Comparison of ENCODE assay signal across 8 cellular contexts in genomic region chr1:92531939-92532338, GRCh38. TPM values are rescaled to one million over a fixed set of nuclear protein-coding genes. Genes with fewer than 3 reads are reported as not detected.
A peak's percentile ranks its signal among the peaks of the same experiment; 100 is the strongest.
DNase-seq lines count a peak whose midpoint lies in the region; ATAC-seq and TF ChIP-seq lines count a peak whose summit lies in the region.
"Not testable (repeated sequence)": the region's sequence is repeated elsewhere in the genome, so short reads cannot be mapped to it uniquely, and the experiment has no call there.

No MANE protein-coding gene starts in this region.

- H3K27me3 ChIP-seq in CD4-positive, alpha-beta T cell (ENCODE audit: control insufficient read depth, insufficient read depth, low read length) = not testable (repeated sequence)

- not testable (repeated sequence) for H3K27ac ChIP-seq in CD4-positive, alpha-beta T cell (ENCODE audit: low read depth, low read length)

- not testable (repeated sequence) for ATAC-seq in CD4-positive, alpha-beta T cell (ENCODE audit: poor library complexity); effector memory CD8-positive, alpha-beta T cell (replicated peaks)

- POLR2A ChIA-PET in CD4-positive, alpha-beta T cell (lab: Charles Lee) = interaction anchor here (0.8 kb wide), 1 partner anchor 162 kb away, joined by 3 read pairs; no protein-coding TSS in a partner anchor
- POLR2A ChIA-PET in activated CD4-positive, alpha-beta T cell treated with anti-CD3 and anti-CD28 coated beads, Interleukin-2, amount 10 ng/mL, durations not matched to agents 7 days and 5 days (lab: Charles Lee) = not testable (repeated sequence)

- CTCF ChIA-PET in CD4-positive, alpha-beta T cell (lab: Charles Lee) = interaction anchor here (1.2 kb wide), 1 partner anchor 46 kb away, joined by 3 read pairs; no protein-coding TSS in a partner anchor
- CTCF ChIA-PET in activated CD4-positive, alpha-beta T cell treated with anti-CD3 and anti-CD28 coated beads, Interleukin-2, amount 10 ng/mL, durations not matched to agents 7 days and 5 days (lab: Charles Lee) = interaction anchor here (1.4 to 1.7 kb wide), 2 partner anchors 47 to 50 kb away, joined by 3 to 5 read pairs; no protein-coding TSS in a partner anchor

- DNase-seq in CD4-positive, alpha-beta T cell; activated CD4-positive, alpha-beta T cell treated with anti-CD3 and anti-CD28 coated beads, Interleukin-2, amount 10 ng/mL, durations not matched to agents 7 days and 5 days; activated T-cell treated with anti-CD3 and anti-CD28 coated beads, Interleukin-2, amount 50 U/mL, for 24 hours; activated T-helper 2 cell treated with anti-CD3 and anti-CD28 coated beads, Interferon-gamma antibody, Interleukin-2, Interleukin-4, amounts not matched to agents 10 μg/mL and 5 μg/mL and 100 μg/mL, durations not matched to agents 14 hours and 24 hours and 36 hours (ENCODE audit: low spot score); effector memory CD8-positive, alpha-beta T cell; nephron progenitor cell: not testable (repeated sequence)

- TF ChIP-seq CTCF in CD4-positive, alpha-beta T cell (IDR thresholded peaks at IDR 0.05); nephron progenitor cell (IDR thresholded peaks at IDR 0.05): not testable (repeated sequence)

- not testable (repeated sequence) for H3K9me3 ChIP-seq in CD4-positive, alpha-beta T cell (ENCODE audit: control insufficient read depth, low read length)

- H3K4me1 Mint-ChIP-seq in CD4-positive, alpha-beta T cell (ENCODE audit: low read depth) = peaks cover 55% of the 10 kb centered on the region
- H3K4me1 Mint-ChIP-seq in T-helper 1 cell treated with Interleukin-12 subunit alpha and Interleukin-12 subunit beta and Interleukin-4 antibody, amounts not matched to agents 30 μg/mL and 1 μg/mL, for 36 hours (ENCODE audit: low read depth) = peaks cover 58% of the 10 kb centered on the region
- H3K4me1 Mint-ChIP-seq in activated CD4-positive, alpha-beta T cell treated with anti-CD3 and anti-CD28 coated beads, Interleukin-2, amount 10 ng/mL, durations not matched to agents 7 days and 5 days = peaks cover 66% of the 10 kb centered on the region
- H3K4me1 Mint-ChIP-seq in activated T-cell treated with anti-CD3 and anti-CD28 coated beads, Interleukin-2, amount 50 U/mL, for 24 hours (ENCODE audit: low read depth) = peaks cover 75% of the 10 kb centered on the region
- peaks cover 73% of the 10 kb centered on the region for H3K4me1 Mint-ChIP-seq in activated T-helper 2 cell treated with anti-CD3 and anti-CD28 coated beads, Interferon-gamma antibody, Interleukin-2, Interleukin-4, amounts not matched to agents 10 μg/mL and 5 μg/mL and 100 μg/mL, durations not matched to agents 14 hours and 24 hours and 36 hours (ENCODE audit: low read depth)
- H3K4me1 Mint-ChIP-seq in activated naive CD8-positive, alpha-beta T cell (ENCODE audit: low read depth) = peaks cover 59% of the 10 kb centered on the region
- H3K4me1 Mint-ChIP-seq in effector memory CD8-positive, alpha-beta T cell (ENCODE audit: low read depth in 2 of 2) = peaks cover 21 to 41% of the 10 kb centered on the region in 2 donors
- H3K4me1 Mint-ChIP-seq in nephron progenitor cell = not testable (repeated sequence)

- H3K36me3 Mint-ChIP-seq in CD4-positive, alpha-beta T cell (ENCODE audit: low read depth); effector memory CD8-positive, alpha-beta T cell (ENCODE audit: insufficient read depth): not testable (repeated sequence)
- H3K36me3 Mint-ChIP-seq in T-helper 1 cell treated with Interleukin-12 subunit alpha and Interleukin-12 subunit beta and Interleukin-4 antibody, amounts not matched to agents 30 μg/mL and 1 μg/mL, for 36 hours (ENCODE audit: low read depth) = peaks cover 30% of the 10 kb centered on the region
- H3K36me3 Mint-ChIP-seq in activated CD4-positive, alpha-beta T cell treated with anti-CD3 and anti-CD28 coated beads, Interleukin-2, amount 10 ng/mL, durations not matched to agents 7 days and 5 days (ENCODE audit: low read depth) = peaks cover 46% of the 10 kb centered on the region
- H3K36me3 Mint-ChIP-seq in activated T-cell treated with anti-CD3 and anti-CD28 coated beads, Interleukin-2, amount 50 U/mL, for 24 hours (ENCODE audit: low read depth) = peaks cover 94% of the 10 kb centered on the region
- H3K36me3 Mint-ChIP-seq in activated T-helper 2 cell treated with anti-CD3 and anti-CD28 coated beads, Interferon-gamma antibody, Interleukin-2, Interleukin-4, amounts not matched to agents 10 μg/mL and 5 μg/mL and 100 μg/mL, durations not matched to agents 14 hours and 24 hours and 36 hours (ENCODE audit: low read depth) = peaks cover 81% of the 10 kb centered on the region
- peaks cover 14% of the 10 kb centered on the region for H3K36me3 Mint-ChIP-seq in activated naive CD8-positive, alpha-beta T cell
- H3K36me3 Mint-ChIP-seq in nephron progenitor cell (ENCODE audit: low read depth) = peaks cover 13% of the 10 kb centered on the region

- H3K4me3 Mint-ChIP-seq in CD4-positive, alpha-beta T cell; activated CD4-positive, alpha-beta T cell treated with anti-CD3 and anti-CD28 coated beads, Interleukin-2, amount 10 ng/mL, durations not matched to agents 7 days and 5 days; nephron progenitor cell: not testable (repeated sequence)
- peak overlapping the region; percentile 78 for H3K4me3 Mint-ChIP-seq in T-helper 1 cell treated with Interleukin-12 subunit alpha and Interleukin-12 subunit beta and Interleukin-4 antibody, amounts not matched to agents 30 μg/mL and 1 μg/mL, for 36 hours
- H3K4me3 Mint-ChIP-seq in activated T-cell treated with anti-CD3 and anti-CD28 coated beads, Interleukin-2, amount 50 U/mL, for 24 hours = peak overlapping the region; percentile 70
- H3K4me3 Mint-ChIP-seq in activated T-helper 2 cell treated with anti-CD3 and anti-CD28 coated beads, Interferon-gamma antibody, Interleukin-2, Interleukin-4, amounts not matched to agents 10 μg/mL and 5 μg/mL and 100 μg/mL, durations not matched to agents 14 hours and 24 hours and 36 hours (ENCODE audit: low read depth) = peak overlapping the region; percentile 85
- peak overlapping the region; percentile 4 for H3K4me3 Mint-ChIP-seq in activated naive CD8-positive, alpha-beta T cell
- H3K4me3 Mint-ChIP-seq in effector memory CD8-positive, alpha-beta T cell = peak overlapping the region; percentile 7 to 64

- peak overlapping the region; percentile 87 for H3K27ac Mint-ChIP-seq in CD4-positive, alpha-beta T cell
- peak overlapping the region; percentile 93 for H3K27ac Mint-ChIP-seq in T-helper 1 cell treated with Interleukin-12 subunit alpha and Interleukin-12 subunit beta and Interleukin-4 antibody, amounts not matched to agents 30 μg/mL and 1 μg/mL, for 36 hours
- H3K27ac Mint-ChIP-seq in activated CD4-positive, alpha-beta T cell treated with anti-CD3 and anti-CD28 coated beads, Interleukin-2, amount 10 ng/mL, durations not matched to agents 7 days and 5 days = peak overlapping the region; percentile 47
- peak overlapping the region; percentile 96 for H3K27ac Mint-ChIP-seq in activated T-cell treated with anti-CD3 and anti-CD28 coated beads, Interleukin-2, amount 50 U/mL, for 24 hours
- peak overlapping the region; percentile 98 for H3K27ac Mint-ChIP-seq in activated T-helper 2 cell treated with anti-CD3 and anti-CD28 coated beads, Interferon-gamma antibody, Interleukin-2, Interleukin-4, amounts not matched to agents 10 μg/mL and 5 μg/mL and 100 μg/mL, durations not matched to agents 14 hours and 24 hours and 36 hours
- H3K27ac Mint-ChIP-seq in activated naive CD8-positive, alpha-beta T cell = peak overlapping the region; percentile 99
- peak overlapping the region; percentile 82 to 89 for H3K27ac Mint-ChIP-seq in effector memory CD8-positive, alpha-beta T cell
- peak overlapping the region; percentile 13 for H3K27ac Mint-ChIP-seq in nephron progenitor cell

- not testable (repeated sequence) for H3K27me3 Mint-ChIP-seq in CD4-positive, alpha-beta T cell; T-helper 1 cell treated with Interleukin-12 subunit alpha and Interleukin-12 subunit beta and Interleukin-4 antibody, amounts not matched to agents 30 μg/mL and 1 μg/mL, for 36 hours (ENCODE audit: low read depth); activated CD4-positive, alpha-beta T cell treated with anti-CD3 and anti-CD28 coated beads, Interleukin-2, amount 10 ng/mL, durations not matched to agents 7 days and 5 days; activated T-cell treated with anti-CD3 and anti-CD28 coated beads, Interleukin-2, amount 50 U/mL, for 24 hours; activated T-helper 2 cell treated with anti-CD3 and anti-CD28 coated beads, Interferon-gamma antibody, Interleukin-2, Interleukin-4, amounts not matched to agents 10 μg/mL and 5 μg/mL and 100 μg/mL, durations not matched to agents 14 hours and 24 hours and 36 hours (ENCODE audit: low read depth); activated naive CD8-positive, alpha-beta T cell; effector memory CD8-positive, alpha-beta T cell; nephron progenitor cell (ENCODE audit: low read depth, poor library complexity)

- intact Hi-C loops in CD4-positive, alpha-beta T cell (cut with DNase I, micrococcal nuclease); activated T-helper 2 cell treated with anti-CD3 and anti-CD28 coated beads, Interferon-gamma antibody, Interleukin-2, Interleukin-4, amounts not matched to agents 10 μg/mL and 5 μg/mL and 100 μg/mL, durations not matched to agents 14 hours and 24 hours and 36 hours (cut with micrococcal nuclease): not testable (repeated sequence)

- H3K9me3 Mint-ChIP-seq in CD4-positive, alpha-beta T cell; activated naive CD8-positive, alpha-beta T cell (ENCODE audit: low read depth); effector memory CD8-positive, alpha-beta T cell: not testable (repeated sequence)
- H3K9me3 Mint-ChIP-seq in T-helper 1 cell treated with Interleukin-12 subunit alpha and Interleukin-12 subunit beta and Interleukin-4 antibody, amounts not matched to agents 30 μg/mL and 1 μg/mL, for 36 hours = peaks cover 21% of the 10 kb centered on the region
- H3K9me3 Mint-ChIP-seq in activated CD4-positive, alpha-beta T cell treated with anti-CD3 and anti-CD28 coated beads, Interleukin-2, amount 10 ng/mL, durations not matched to agents 7 days and 5 days = peaks cover 17% of the 10 kb centered on the region
- peaks cover 13% of the 10 kb centered on the region for H3K9me3 Mint-ChIP-seq in activated T-cell treated with anti-CD3 and anti-CD28 coated beads, Interleukin-2, amount 50 U/mL, for 24 hours
- peaks cover 11% of the 10 kb centered on the region for H3K9me3 Mint-ChIP-seq in activated T-helper 2 cell treated with anti-CD3 and anti-CD28 coated beads, Interferon-gamma antibody, Interleukin-2, Interleukin-4, amounts not matched to agents 10 μg/mL and 5 μg/mL and 100 μg/mL, durations not matched to agents 14 hours and 24 hours and 36 hours
- H3K9me3 Mint-ChIP-seq in nephron progenitor cell = peaks cover 15% of the 10 kb centered on the region

RNA-seq across cellular contexts. Expression of gene GFI1, which starts 45.2 kb away (rescaled TPM):
- total RNA-seq in CD4-positive, alpha-beta T cell = 10 to 100 TPM; 13.0 to 15.3 TPM
- total RNA-seq in activated CD4-positive, alpha-beta T cell treated with anti-CD3 and anti-CD28 coated beads, Interleukin-2, amount 10 ng/mL, durations not matched to agents 7 days and 5 days = 10 to 100 TPM; 47.8 to 49.6 TPM
- total RNA-seq in activated T-helper 2 cell treated with anti-CD3 and anti-CD28 coated beads, Interferon-gamma antibody, Interleukin-2, Interleukin-4, amounts not matched to agents 10 μg/mL and 5 μg/mL and 100 μg/mL, durations not matched to agents 14 hours and 24 hours and 36 hours = 93.8 and 99.4 TPM in 2 replicates

Comparison
In these comparisons a context has a peak if more than half of its experiments do, and no peak if none do; other contexts are left out.
1. H3K27ac Mint-ChIP-seq: peak in every context shown above with its lines; median percentile 99 in activated naive CD8-positive, alpha-beta T cell; 98 in activated T-helper 2 cell treated with anti-CD3 and anti-CD28 coated beads, Interferon-gamma antibody, Interleukin-2, Interleukin-4, amounts not matched to agents 10 μg/mL and 5 μg/mL and 100 μg/mL, durations not matched to agents 14 hours and 24 hours and 36 hours; 96 in activated T-cell treated with anti-CD3 and anti-CD28 coated beads, Interleukin-2, amount 50 U/mL, for 24 hours; 93 in T-helper 1 cell treated with Interleukin-12 subunit alpha and Interleukin-12 subunit beta and Interleukin-4 antibody, amounts not matched to agents 30 μg/mL and 1 μg/mL, for 36 hours; 87 in CD4-positive, alpha-beta T cell; 86 in effector memory CD8-positive, alpha-beta T cell; 47 in activated CD4-positive, alpha-beta T cell treated with anti-CD3 and anti-CD28 coated beads, Interleukin-2, amount 10 ng/mL, durations not matched to agents 7 days and 5 days; 13 in nephron progenitor cell.